In genomic region chr6:32529697-32530429, GRCh38 we compare ENCODE assay signal across 8 cellular contexts. TPM values are rescaled to one million over a fixed set of nuclear protein-coding genes. Genes with fewer than 3 reads are reported as not detected.
DNase-seq lines count a peak whose midpoint lies in the region; ATAC-seq and TF ChIP-seq lines count a peak whose summit lies in the region.

TSS of gene HLA-DRB5 (minus strand) at chr6:32530287. CDS start at chr6:32530224, 63 bp downstream.

- no peaks in the 10 kb centered on the region for H3K4me1 ChIP-seq in tibial artery

- ATAC-seq in GM19372 (IDR thresholded peaks at IDR 0.05; ENCODE audit: low read depth, unreplicated experiment) (peak; percentile 61), left ventricle myocardium superior (peak; percentile 84), HG02610 (IDR thresholded peaks at IDR 0.05; ENCODE audit: unreplicated experiment) (no peak)

- H3K36me3 ChIP-seq in tibial artery = no peaks in the 10 kb centered on the region

- H3K4me3 ChIP-seq in tibial artery = no peak within 1 kb of the TSS

- no peak for TF ChIP-seq CTCF in tibial artery (IDR thresholded peaks at IDR 0.05)

- H3K27me3 ChIP-seq in tibial artery = no peaks in the 10 kb centered on the region

- no peak within 1 kb of the TSS for H3K27ac ChIP-seq in tibial artery

- intact Hi-C loops in T-helper 1 cell treated with Interleukin-12 subunit alpha and Interleukin-12 subunit beta and Interleukin-4 antibody, amounts not matched to agents 30 ng/mL and 1 ng/mL, for 36 hours (cut with micrococcal nuclease) = loop anchor here (2.0 kb wide), 1 partner anchor 47 kb away; no protein-coding TSS in a partner anchor
- intact Hi-C loops in left ventricle myocardium superior (cut with micrococcal nuclease) (no loop called here), tibial artery (cut with DNase I; ENCODE audit: low total_unique reads) (loop anchor here (10.0 kb wide), 1 partner anchor 55 kb away; the partner anchor contains the start of gene HLA-DRB1)

- no peaks in the 10 kb centered on the region for H3K9me3 ChIP-seq in tibial artery

- DNase-seq in Ammon's horn (ENCODE audit: low spot score) (peak; percentile 56), left ventricle myocardium superior (peak; percentile 31), tibial artery (peak; percentile 20 to 35), occipital lobe (lab: John Stamatoyannopoulos, UW) (no peak), NCI-H187 (lab: John Stamatoyannopoulos, UW) (no peak)

RNA-seq across cellular contexts. Expression of gene HLA-DRB5, which starts in this region (rescaled TPM):
- total RNA-seq in T-helper 1 cell treated with Interleukin-12 subunit alpha and Interleukin-12 subunit beta and Interleukin-4 antibody, amounts not matched to agents 30 ng/mL and 1 ng/mL, for 36 hours = 80.1 and 94.3 TPM in 2 replicates
- total RNA-seq in left ventricle myocardium superior (19.5 TPM), occipital lobe (not detected)

Comparison
In these comparisons a context has a peak if more than half of its experiments do, and no peak if none do; other contexts are left out.
1. RNA of gene HLA-DRB5 (total RNA-seq): 80.1 to 94.3 TPM in T-helper 1 cell treated with Interleukin-12 subunit alpha and Interleukin-12 subunit beta and Interleukin-4 antibody, amounts not matched to agents 30 ng/mL and 1 ng/mL, for 36 hours and 19.5 TPM in left ventricle myocardium superior (single experiment); not detected in occipital lobe (single experiment); every median in the first group is over 10 times any median in the second.
2. DNase-seq: peak in Ammon's horn (single experiment), left ventricle myocardium superior (single experiment) and tibial artery (2 of 2); none in occipital lobe (single experiment) and NCI-H187 (0 of 2).